ENCODE assay signal across 27 cellular contexts in the genomic region with DNA sequence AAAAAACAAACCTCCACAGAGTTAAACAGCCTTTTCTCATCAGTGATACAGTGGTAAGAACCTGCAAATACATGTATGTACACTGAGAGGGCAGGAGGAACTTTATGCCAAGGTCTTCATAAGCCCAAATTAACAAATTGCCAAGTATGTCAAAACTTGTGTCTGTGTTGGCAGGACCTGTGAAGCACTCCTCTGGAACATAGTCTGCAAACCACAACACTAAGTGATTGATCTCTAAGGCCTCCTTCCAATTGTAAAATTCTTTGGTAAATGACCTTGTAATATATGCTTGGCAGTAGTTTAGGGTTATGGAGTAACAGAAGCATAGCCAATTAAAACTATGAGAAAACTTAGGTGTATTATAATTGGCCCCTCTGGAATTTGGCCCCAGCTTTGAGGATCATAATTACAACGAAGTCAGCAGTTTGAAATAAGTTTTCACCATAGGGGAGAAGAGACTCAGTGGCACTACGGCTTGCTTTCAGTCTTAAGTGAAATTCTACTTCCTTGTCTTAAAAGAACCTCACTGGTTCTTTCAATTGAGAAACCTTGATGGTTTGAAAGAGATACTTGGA. TPM values are rescaled to one million over a fixed set of nuclear protein-coding genes. Genes with fewer than 3 reads are reported as not detected.
DNase-seq lines count a peak whose midpoint lies in the region; ATAC-seq and TF ChIP-seq lines count a peak whose summit lies in the region.
"Had no signal": no experiment of that assay in that cellular context is flagged by ENCODE, and none has a peak within 500 bp of the region (broad histone marks: within the 10 kb centered on the region; RNA-seq: fewer than 3 reads in every experiment).

No MANE protein-coding gene starts in this region.

- no TSS peak for BruUV-seq in PC-3 (replicated peaks; lab: Mats Ljungman, UMichigan)

- no peaks in the 10 kb centered on the region for H3K4me1 Mint-ChIP-seq in activated CD8-positive, alpha-beta T cell treated with anti-CD3 and anti-CD28 coated beads, Interleukin-2, amount 10 ng/mL, durations not matched to agents 7 days and 5 days (ENCODE audit: low read depth)
- H3K4me1 Mint-ChIP-seq: activated naive CD8-positive, alpha-beta T cell treated with anti-CD3 and anti-CD28 coated beads, Interleukin-2, amount 50 U/mL, for 24 hours had no signal

- H3K36me3 Mint-ChIP-seq in activated CD8-positive, alpha-beta T cell treated with anti-CD3 and anti-CD28 coated beads, Interleukin-2, amount 10 ng/mL, durations not matched to agents 7 days and 5 days (ENCODE audit: low read depth) = no peaks in the 10 kb centered on the region
- H3K36me3 Mint-ChIP-seq: naive B cell had no signal

- H3K9me3 ChIP-seq in adipocyte (ENCODE audit: control insufficient read depth, low read length) = no peaks in the 10 kb centered on the region
- H3K9me3 ChIP-seq in parathyroid adenoma (ENCODE audit: control insufficient read depth, low read length) = no peaks in the 10 kb centered on the region
- H3K9me3 ChIP-seq in PC-3 (ENCODE audit: low read length) = no peaks in the 10 kb centered on the region

- H2AFZ ChIP-seq in parathyroid adenoma (no peak overlapping the region), PC-3 (ENCODE audit: low read length) (no peak overlapping the region)
- H2AFZ ChIP-seq: hepatocyte had no signal

- no peaks in the 10 kb centered on the region for H3K9me2 ChIP-seq in PC-3 (replicated peaks; ENCODE audit: low read length)

- ATAC-seq in GM18519 (IDR thresholded peaks at IDR 0.05; ENCODE audit: low FRiP score, unreplicated experiment) (no peak), PC-3 (no peak)
- ATAC-seq in activated CD8-positive, alpha-beta T cell treated with anti-CD3 and anti-CD28 coated beads, Interleukin-2, amount 10 ng/mL, durations not matched to agents 7 days and 5 days = no peak
- ATAC-seq: activated naive CD8-positive, alpha-beta T cell treated with anti-CD3 and anti-CD28 coated beads, Interleukin-2, amount 50 U/mL, for 24 hours; activated T-cell treated with anti-CD3 and anti-CD28 coated beads, Interleukin-2, amount 50 U/mL, for 4 hours had no signal

- H3K4me2 ChIP-seq in parathyroid adenoma (ENCODE audit: low read length) (peak overlapping the region; percentile 45), PC-3 (ENCODE audit: low read length) (no peak overlapping the region)
- H3K4me2 ChIP-seq: hepatocyte had no signal

- H3K9me3 Mint-ChIP-seq in activated CD8-positive, alpha-beta T cell treated with anti-CD3 and anti-CD28 coated beads, Interleukin-2, amount 10 ng/mL, durations not matched to agents 7 days and 5 days (ENCODE audit: insufficient read depth) = no peaks in the 10 kb centered on the region
- H3K9me3 Mint-ChIP-seq: activated CD4-positive, alpha-beta T cell treated with anti-CD3 and anti-CD28 coated beads, Interleukin-2, amount 10 ng/mL, durations not matched to agents 24 days and 14 days; activated naive CD8-positive, alpha-beta T cell treated with anti-CD3 and anti-CD28 coated beads, Interleukin-2, amount 50 U/mL, for 24 hours; activated T-cell treated with anti-CD3 and anti-CD28 coated beads, Interleukin-2, amount 50 U/mL, for 4 hours had no signal

- no peaks in the 10 kb centered on the region for H3K27me3 Mint-ChIP-seq in activated CD8-positive, alpha-beta T cell treated with anti-CD3 and anti-CD28 coated beads, Interleukin-2, amount 10 ng/mL, durations not matched to agents 7 days and 5 days (ENCODE audit: low read depth)
- H3K27me3 Mint-ChIP-seq: activated CD4-positive, alpha-beta T cell treated with anti-CD3 and anti-CD28 coated beads, Interleukin-2, amount 10 ng/mL, durations not matched to agents 24 days and 14 days; activated naive CD8-positive, alpha-beta T cell treated with anti-CD3 and anti-CD28 coated beads, Interleukin-2, amount 50 U/mL, for 24 hours; naive B cell had no signal

- intact Hi-C loops in PC-3 (cut with micrococcal nuclease) = no loop called here

- POLR2A ChIA-PET in PC-3 (lab: Charles Lee; ENCODE audit: unreplicated experiment) = no interaction called here
- POLR2A ChIA-PET in activated CD8-positive, alpha-beta T cell treated with anti-CD3 and anti-CD28 coated beads, Interleukin-2, amount 10 ng/mL, durations not matched to agents 7 days and 5 days (lab: Charles Lee) = no interaction called here

- TF ChIP-seq CTCF in fibroblast of mammary gland (conservative IDR thresholded peaks at IDR 0.05; ENCODE audit: control insufficient read depth, insufficient read depth, low read depth, low read length) = no peak
- TF ChIP-seq CTCF in parathyroid adenoma (IDR thresholded peaks at IDR 0.05) = no peak
- no peak for TF ChIP-seq CTCF in PC-3 (conservative IDR thresholded peaks at IDR 0.05; ENCODE audit: low read depth, low read length)

- H3K9ac ChIP-seq in adipocyte (ENCODE audit: low read length) (no peak overlapping the region), parathyroid adenoma (no peak overlapping the region), PC-3 (ENCODE audit: low read length) (no peak overlapping the region)

- DNase-seq in AG20443 (ENCODE audit: low spot score) = peak; percentile 20
- peak; percentile 14 for DNase-seq in adipocyte (ENCODE audit: low read depth)
- DNase-seq in fibroblast of mammary gland (ENCODE audit: low read depth) = peak; percentile 6
- no peak for DNase-seq in PC-3
- no peak for DNase-seq in DMS 273 treated with DMSO at 0.1 percent for 48 hours (lab: John Stamatoyannopoulos, UW)
- DNase-seq in activated CD8-positive, alpha-beta T cell treated with anti-CD3 and anti-CD28 coated beads, Interleukin-2, amount 10 ng/mL, durations not matched to agents 7 days and 5 days = no peak
- DNase-seq: activated CD4-positive, alpha-beta T cell treated with anti-CD3 and anti-CD28 coated beads, Interleukin-2, amount 10 ng/mL, durations not matched to agents 24 days and 14 days; activated gamma-delta T cell treated with Interleukin-2 at 50 U/mL for 16 hours; activated naive CD8-positive, alpha-beta T cell treated with anti-CD3 and anti-CD28 coated beads, Interleukin-2, amount 50 U/mL, for 24 hours; activated T-cell treated with anti-CD3 and anti-CD28 coated beads, Interleukin-2, amount 50 U/mL, for 4 hours; C1 segment of cervical spinal cord; COR-L47; DMS79; effector memory CD4-positive, alpha-beta T cell; foreskin melanocyte; GF-D8; mesendoderm; naive B cell; NCI-H1694 treated with DMSO at 0.1 percent for 48 hours; NCI-H526; stimulated activated CD4-positive, alpha-beta T cell treated with anti-CD3 and anti-CD28 coated beads, Interleukin-2, amount 100 ng/mL, for 48 hours; SW 1271; T-helper 9 cell had no signal

- no peaks in the 10 kb centered on the region for H3F3A ChIP-seq in PC-3 (ENCODE audit: low read length, unreplicated experiment)

- H3K36me3 ChIP-seq in adipocyte (ENCODE audit: control insufficient read depth, insufficient read depth, low read length, severe bottlenecking) (no peaks in the 10 kb centered on the region), parathyroid adenoma (ENCODE audit: control insufficient read depth, insufficient read depth, low read length) (no peaks in the 10 kb centered on the region), PC-3 (ENCODE audit: low read depth, low read length) (no peaks in the 10 kb centered on the region)

- H3K27ac ChIP-seq in parathyroid adenoma = peak overlapping the region; percentile 39
- no peak overlapping the region for H3K27ac ChIP-seq in PC-3 (ENCODE audit: low read length)
- H3K27ac ChIP-seq: hepatocyte, VCaP had no signal

- CTCF ChIA-PET in PC-3 (lab: Charles Lee) = no interaction called here
- CTCF ChIA-PET in activated CD8-positive, alpha-beta T cell treated with anti-CD3 and anti-CD28 coated beads, Interleukin-2, amount 10 ng/mL, durations not matched to agents 7 days and 5 days (lab: Charles Lee) = no interaction called here

- no peaks in the 10 kb centered on the region for H4K20me1 ChIP-seq in PC-3 (ENCODE audit: low read length)

- H3K27me3 ChIP-seq in adipocyte (replicated peaks; ENCODE audit: control insufficient read depth, insufficient read depth, low read length) (no peaks in the 10 kb centered on the region), parathyroid adenoma (ENCODE audit: control insufficient read depth, insufficient read depth, low read length) (no peaks in the 10 kb centered on the region), PC-3 (ENCODE audit: low read length) (no peaks in the 10 kb centered on the region)
- H3K27me3 ChIP-seq: hepatocyte had no signal

- peak overlapping the region; percentile 32 for H3K4me3 ChIP-seq in adipocyte (ENCODE audit: low read length)
- no peak overlapping the region for H3K4me3 ChIP-seq in fibroblast of mammary gland (ENCODE audit: control insufficient read depth, low read depth, low read length)
- peak overlapping the region; percentile 28 for H3K4me3 ChIP-seq in parathyroid adenoma (ENCODE audit: low read depth, low read length)
- no peak overlapping the region for H3K4me3 ChIP-seq in PC-3 (ENCODE audit: low read length)
- H3K4me3 ChIP-seq: hepatocyte had no signal

- no peak overlapping the region for H3K4me3 Mint-ChIP-seq in activated CD8-positive, alpha-beta T cell treated with anti-CD3 and anti-CD28 coated beads, Interleukin-2, amount 10 ng/mL, durations not matched to agents 7 days and 5 days
- H3K4me3 Mint-ChIP-seq: activated CD4-positive, alpha-beta T cell treated with anti-CD3 and anti-CD28 coated beads, Interleukin-2, amount 10 ng/mL, durations not matched to agents 24 days and 14 days; activated naive CD8-positive, alpha-beta T cell treated with anti-CD3 and anti-CD28 coated beads, Interleukin-2, amount 50 U/mL, for 24 hours; activated T-cell treated with anti-CD3 and anti-CD28 coated beads, Interleukin-2, amount 50 U/mL, for 4 hours; naive B cell had no signal

- peaks cover 25% of the 10 kb centered on the region for H3K79me2 ChIP-seq in parathyroid adenoma
- H3K79me2 ChIP-seq in PC-3 (ENCODE audit: low read length) = no peaks in the 10 kb centered on the region

- H3K4me1 ChIP-seq in adipocyte (ENCODE audit: control insufficient read depth, insufficient read depth, low read length) (peaks cover 12% of the 10 kb centered on the region), parathyroid adenoma (peaks cover 7% of the 10 kb centered on the region), PC-3 (ENCODE audit: insufficient read depth, low read length) (no peaks in the 10 kb centered on the region)

- H3K27ac Mint-ChIP-seq in activated CD8-positive, alpha-beta T cell treated with anti-CD3 and anti-CD28 coated beads, Interleukin-2, amount 10 ng/mL, durations not matched to agents 7 days and 5 days = no peak overlapping the region
- H3K27ac Mint-ChIP-seq: activated CD4-positive, alpha-beta T cell treated with anti-CD3 and anti-CD28 coated beads, Interleukin-2, amount 10 ng/mL, durations not matched to agents 24 days and 14 days; activated naive CD8-positive, alpha-beta T cell treated with anti-CD3 and anti-CD28 coated beads, Interleukin-2, amount 50 U/mL, for 24 hours; naive B cell had no signal

RNA-seq across cellular contexts. Expression of a gene that starts 57.5 kb away (rescaled TPM):
- total RNA-seq in PC-3 (2014; rRNA removed) = 7.2 and 9.7 TPM in 2 replicates
- total RNA-seq in activated CD8-positive, alpha-beta T cell treated with anti-CD3 and anti-CD28 coated beads, Interleukin-2, amount 10 ng/mL, durations not matched to agents 7 days and 5 days = 1 to 10 TPM; 7.7 to 8.1 TPM

Comparison
In these comparisons a context has a peak if more than half of its experiments do, and no peak if none do; other contexts are left out.
1. DNase-seq: peak in AG20443 (single experiment), adipocyte (single experiment) and fibroblast of mammary gland (single experiment); none in PC-3 (single experiment), DMS 273 treated with DMSO at 0.1 percent for 48 hours (single experiment) and activated CD8-positive, alpha-beta T cell treated with anti-CD3 and anti-CD28 coated beads, Interleukin-2, amount 10 ng/mL, durations not matched to agents 7 days and 5 days (single experiment).
2. H3K4me3 ChIP-seq: peak in adipocyte (single experiment) and parathyroid adenoma (single experiment); none in fibroblast of mammary gland (single experiment) and PC-3 (single experiment).